In genomic region chr14:88682495-88683114, GRCh38 we compare ENCODE assay signal across 21 cellular contexts.
DNase-seq lines count a peak whose midpoint lies in the region; FAIRE-seq and TF ChIP-seq lines count a peak whose summit lies in the region.
"Had no signal": no experiment of that assay in that cellular context is flagged by ENCODE, and none has a peak within 500 bp of the region (broad histone marks: within the 10 kb centered on the region; RNA-seq: fewer than 3 reads in every experiment).

No MANE protein-coding gene starts in this region.

- no peak overlapping the region for H3K4me3 Mint-ChIP-seq in activated CD4-positive, alpha-beta memory T cell treated with anti-CD3 and anti-CD28 coated beads, Interleukin-2, amount 10 ng/mL, durations not matched to agents 7 days and 5 days
- no peak overlapping the region for H3K4me3 Mint-ChIP-seq in activated T-helper 2 cell treated with anti-CD3 and anti-CD28 coated beads, Interferon-gamma antibody, Interleukin-2, Interleukin-4, amounts not matched to agents 10 μg/mL and 5 μg/mL and 100 μg/mL, durations not matched to agents 14 hours and 24 hours and 36 hours (ENCODE audit: low read depth)
- H3K4me3 Mint-ChIP-seq: activated naive CD4-positive, alpha-beta T cell treated with anti-CD3 and anti-CD28 coated beads, Interleukin-2, amount 10 ng/mL, durations not matched to agents 7 days and 5 days; CD4-positive, alpha-beta T cell had no signal

- no peaks in the 10 kb centered on the region for H3K27me3 ChIP-seq in BE2C
- H3K27me3 ChIP-seq in HAP-1 (ENCODE audit: low read depth), result no peaks in the 10 kb centered on the region
- H3K27me3 ChIP-seq in breast epithelium, result no peaks in the 10 kb centered on the region
- H3K27me3 ChIP-seq: SJSA1 had no signal

- in situ Hi-C loops in HAP-1 (cut with MboI; ENCODE audit: low sequenced_read_pairs), result no loop called here

- H3K4me3 ChIP-seq in BE2C (ENCODE audit: low read depth, low read length) (no peak overlapping the region), HEK293 (ENCODE audit: low read depth, low read length) (no peak overlapping the region), HAP-1 (no peak overlapping the region), breast epithelium (no peak overlapping the region)
- H3K4me3 ChIP-seq: SJSA1 had no signal

- no peak for FAIRE-seq in GM12891 (lab: Jason Lieb, UNC)
- FAIRE-seq: endometrium had no signal

- no peaks in the 10 kb centered on the region for H3K9me3 ChIP-seq in BE2C
- H3K9me3 ChIP-seq in HEK293 (ENCODE audit: control insufficient read depth, insufficient read depth, low read depth, low read length), result no peaks in the 10 kb centered on the region
- no peaks in the 10 kb centered on the region for H3K9me3 ChIP-seq in HAP-1
- no peaks in the 10 kb centered on the region for H3K9me3 ChIP-seq in breast epithelium
- H3K9me3 ChIP-seq: SJSA1 had no signal

- DNase-seq in BE2C (peak; percentile 30), iPS-NIHi11 (ENCODE audit: low spot score) (peak; percentile 23), GM12891 (ENCODE audit: insufficient read length, low spot score) (no peak), HAP-1 (ENCODE audit: low spot score in 2 of 2) (no peak), breast epithelium (ENCODE audit: low spot score in 2 of 2) (no peak)
- DNase-seq in activated CD4-positive, alpha-beta memory T cell treated with anti-CD3 and anti-CD28 coated beads, Interleukin-2, amount 10 ng/mL, durations not matched to agents 7 days and 5 days, result peak; percentile 32
- no peak for DNase-seq in activated T-helper 2 cell treated with anti-CD3 and anti-CD28 coated beads, Interferon-gamma antibody, Interleukin-2, Interleukin-4, amounts not matched to agents 10 μg/mL and 5 μg/mL and 100 μg/mL, durations not matched to agents 14 hours and 24 hours and 36 hours (ENCODE audit: low spot score)
- DNase-seq: activated CD4-positive, alpha-beta T cell treated with anti-CD3 and anti-CD28 coated beads for 1 hour; activated naive CD4-positive, alpha-beta T cell treated with anti-CD3 and anti-CD28 coated beads, Interleukin-2, amount 10 ng/mL, durations not matched to agents 7 days and 5 days; CD4-positive, alpha-beta T cell; DMS79; GOT3; left ventricle myocardium superior; NCI-H1092 treated with DMSO at 0.1 percent for 48 hours; NCI-H2107; NCI-H524 treated with DMSO at 0.1 percent for 48 hours; PC-3; stimulated activated naive CD4-positive, alpha-beta T cell treated with Interleukin-2 at 50 U/mL for 16 hours had no signal

- CTCF ChIA-PET in HEK293 (lab: Yijun Ruan, JAX), result interaction anchor here (0.5 to 1.3 kb wide), 2 partner anchors 15 to 17 kb away, joined by 3 to 6 read pairs; no protein-coding TSS in a partner anchor
- CTCF ChIA-PET in activated CD4-positive, alpha-beta memory T cell treated with anti-CD3 and anti-CD28 coated beads, Interleukin-2, amount 10 ng/mL, durations not matched to agents 7 days and 5 days (lab: Charles Lee), result interaction anchor here (0.9 to 2.7 kb wide), 3 partner anchors 14 to 346 kb away, joined by 3 to 11 read pairs (median 3); no protein-coding TSS in a partner anchor

- TF ChIP-seq POLR2A in GM12891 (IDR thresholded peaks at IDR 0.05; ENCODE audit: low read depth, low read length) (no peak), breast epithelium (IDR thresholded peaks at IDR 0.05) (no peak)

- POLR2A ChIA-PET in HEK293 (lab: Yijun Ruan, JAX), result no interaction called here
- POLR2A ChIA-PET in activated CD4-positive, alpha-beta memory T cell treated with anti-CD3 and anti-CD28 coated beads, Interleukin-2, amount 10 ng/mL, durations not matched to agents 7 days and 5 days (lab: Charles Lee), result no interaction called here

- no peaks in the 10 kb centered on the region for H3K9me3 Mint-ChIP-seq in activated CD4-positive, alpha-beta memory T cell treated with anti-CD3 and anti-CD28 coated beads, Interleukin-2, amount 10 ng/mL, durations not matched to agents 7 days and 5 days
- no peaks in the 10 kb centered on the region for H3K9me3 Mint-ChIP-seq in activated T-helper 2 cell treated with anti-CD3 and anti-CD28 coated beads, Interferon-gamma antibody, Interleukin-2, Interleukin-4, amounts not matched to agents 10 μg/mL and 5 μg/mL and 100 μg/mL, durations not matched to agents 14 hours and 24 hours and 36 hours
- H3K9me3 Mint-ChIP-seq: activated naive CD4-positive, alpha-beta T cell treated with anti-CD3 and anti-CD28 coated beads, Interleukin-2, amount 10 ng/mL, durations not matched to agents 7 days and 5 days; CD4-positive, alpha-beta T cell had no signal

- intact Hi-C loops in activated T-helper 2 cell treated with anti-CD3 and anti-CD28 coated beads, Interferon-gamma antibody, Interleukin-2, Interleukin-4, amounts not matched to agents 10 μg/mL and 5 μg/mL and 100 μg/mL, durations not matched to agents 14 hours and 24 hours and 36 hours (cut with micrococcal nuclease), result no loop called here
- intact Hi-C loops in breast epithelium (cut with DNase I; ENCODE audit: low total_unique reads), result no loop called here

- TF ChIP-seq CTCF in BE2C (IDR thresholded peaks at IDR 0.05; ENCODE audit: low read depth, low read length) (no peak), HEK293 (tag by site-specific recombination; IDR thresholded peaks at IDR 0.05) (no peak), breast epithelium (IDR thresholded peaks at IDR 0.05) (no peak)

- H3K27me3 Mint-ChIP-seq in activated CD4-positive, alpha-beta memory T cell treated with anti-CD3 and anti-CD28 coated beads, Interleukin-2, amount 10 ng/mL, durations not matched to agents 7 days and 5 days, result no peaks in the 10 kb centered on the region
- H3K27me3 Mint-ChIP-seq in activated T-helper 2 cell treated with anti-CD3 and anti-CD28 coated beads, Interferon-gamma antibody, Interleukin-2, Interleukin-4, amounts not matched to agents 10 μg/mL and 5 μg/mL and 100 μg/mL, durations not matched to agents 14 hours and 24 hours and 36 hours (ENCODE audit: low read depth), result no peaks in the 10 kb centered on the region
- H3K27me3 Mint-ChIP-seq: activated naive CD4-positive, alpha-beta T cell treated with anti-CD3 and anti-CD28 coated beads, Interleukin-2, amount 10 ng/mL, durations not matched to agents 7 days and 5 days; CD4-positive, alpha-beta T cell had no signal

- H3K27ac Mint-ChIP-seq in activated CD4-positive, alpha-beta memory T cell treated with anti-CD3 and anti-CD28 coated beads, Interleukin-2, amount 10 ng/mL, durations not matched to agents 7 days and 5 days, result no peak overlapping the region
- no peak overlapping the region for H3K27ac Mint-ChIP-seq in activated T-helper 2 cell treated with anti-CD3 and anti-CD28 coated beads, Interferon-gamma antibody, Interleukin-2, Interleukin-4, amounts not matched to agents 10 μg/mL and 5 μg/mL and 100 μg/mL, durations not matched to agents 14 hours and 24 hours and 36 hours
- H3K27ac Mint-ChIP-seq: activated naive CD4-positive, alpha-beta T cell treated with anti-CD3 and anti-CD28 coated beads, Interleukin-2, amount 10 ng/mL, durations not matched to agents 7 days and 5 days; CD4-positive, alpha-beta T cell had no signal

- H3K4me1 ChIP-seq in BE2C (peaks cover 3% of the 10 kb centered on the region; the same call in 1 of the 2 replicates), HEK293 (ENCODE audit: control insufficient read depth, insufficient read depth, low read length) (no peaks in the 10 kb centered on the region), HAP-1 (no peaks in the 10 kb centered on the region), breast epithelium (no peaks in the 10 kb centered on the region)
- H3K4me1 ChIP-seq: SJSA1 had no signal

- H3K36me3 ChIP-seq in BE2C (peaks cover 81% of the 10 kb centered on the region), HEK293 (ENCODE audit: control insufficient read depth in 2 of 2, insufficient read depth in 1 of 2, low read length in 2 of 2) (no peaks in the 10 kb centered on the region; a peak in 2 of 3 replicates), HAP-1 (replicated peaks) (no peaks in the 10 kb centered on the region; the same call in 1 of the 2 replicates), breast epithelium (no peaks in the 10 kb centered on the region)
- H3K36me3 ChIP-seq: SJSA1 had no signal

- H3K4me1 Mint-ChIP-seq in activated CD4-positive, alpha-beta memory T cell treated with anti-CD3 and anti-CD28 coated beads, Interleukin-2, amount 10 ng/mL, durations not matched to agents 7 days and 5 days, result peaks cover 8% of the 10 kb centered on the region
- no peaks in the 10 kb centered on the region for H3K4me1 Mint-ChIP-seq in activated T-helper 2 cell treated with anti-CD3 and anti-CD28 coated beads, Interferon-gamma antibody, Interleukin-2, Interleukin-4, amounts not matched to agents 10 μg/mL and 5 μg/mL and 100 μg/mL, durations not matched to agents 14 hours and 24 hours and 36 hours (ENCODE audit: low read depth)
- H3K4me1 Mint-ChIP-seq: activated naive CD4-positive, alpha-beta T cell treated with anti-CD3 and anti-CD28 coated beads, Interleukin-2, amount 10 ng/mL, durations not matched to agents 7 days and 5 days had no signal

- H3K27ac ChIP-seq in HEK293 (ENCODE audit: extremely low read depth, low read depth, low read length) (no peak overlapping the region), breast epithelium (no peak overlapping the region)
- H3K27ac ChIP-seq: SJSA1 had no signal

- H3K36me3 Mint-ChIP-seq in activated CD4-positive, alpha-beta memory T cell treated with anti-CD3 and anti-CD28 coated beads, Interleukin-2, amount 10 ng/mL, durations not matched to agents 7 days and 5 days (ENCODE audit: low read depth), result peaks cover 2% of the 10 kb centered on the region
- H3K36me3 Mint-ChIP-seq in activated T-helper 2 cell treated with anti-CD3 and anti-CD28 coated beads, Interferon-gamma antibody, Interleukin-2, Interleukin-4, amounts not matched to agents 10 μg/mL and 5 μg/mL and 100 μg/mL, durations not matched to agents 14 hours and 24 hours and 36 hours (ENCODE audit: low read depth), result no peaks in the 10 kb centered on the region
- H3K36me3 Mint-ChIP-seq: activated naive CD4-positive, alpha-beta T cell treated with anti-CD3 and anti-CD28 coated beads, Interleukin-2, amount 10 ng/mL, durations not matched to agents 7 days and 5 days had no signal

TF ChIP-seq in HEK293, 187 proteins besides CTCF, POLR2A, EP300 and RAD21 (continues in another document):
- TF ChIP-seq ZNF544 (tag by site-specific recombination; IDR thresholded peaks at IDR 0.05), result no peak
- peak; percentile 59 for TF ChIP-seq SCRT2 (tag by site-specific recombination; IDR thresholded peaks at IDR 0.05)
- TF ChIP-seq WT1 (tag by site-specific recombination; IDR thresholded peaks at IDR 0.05), result no peak
- no peak for TF ChIP-seq SP3 (tag by site-specific recombination; IDR thresholded peaks at IDR 0.05)
- no peak for TF ChIP-seq ZNF76 (tag by site-specific recombination; IDR thresholded peaks at IDR 0.05; ENCODE audit: borderline replicate concordance, low read depth)

TF ChIP-seq in GM12891, 5 proteins besides CTCF, POLR2A, EP300 and RAD21:
- TF ChIP-seq PAX5 (IDR thresholded peaks at IDR 0.05; ENCODE audit: insufficient read depth, low read length, severe bottlenecking) (no peak), TAF1 (IDR thresholded peaks at IDR 0.05; ENCODE audit: low read depth, low read length) (no peak), POLR2AphosphoS5 (IDR thresholded peaks at IDR 0.05; ENCODE audit: low read depth, low read length) (no peak), SPI1 (IDR thresholded peaks at IDR 0.05; ENCODE audit: low read depth, low read length) (no peak), POU2F2 (IDR thresholded peaks at IDR 0.05; ENCODE audit: low read depth, low read length) (no peak)
TF ChIP-seq in GM12891: peak in this region for 0.

Comparison
In these comparisons a context has a peak if more than half of its experiments do, and no peak if none do; other contexts are left out.
1. DNase-seq: peak in BE2C (single experiment), activated CD4-positive, alpha-beta memory T cell treated with anti-CD3 and anti-CD28 coated beads, Interleukin-2, amount 10 ng/mL, durations not matched to agents 7 days and 5 days (single experiment) and iPS-NIHi11 (single experiment); none in GM12891 (single experiment), activated T-helper 2 cell treated with anti-CD3 and anti-CD28 coated beads, Interferon-gamma antibody, Interleukin-2, Interleukin-4, amounts not matched to agents 10 μg/mL and 5 μg/mL and 100 μg/mL, durations not matched to agents 14 hours and 24 hours and 36 hours (single experiment), HAP-1 (0 of 2) and breast epithelium (0 of 2).